ENCODE assay signal across 8 cellular contexts in the genomic region with DNA sequence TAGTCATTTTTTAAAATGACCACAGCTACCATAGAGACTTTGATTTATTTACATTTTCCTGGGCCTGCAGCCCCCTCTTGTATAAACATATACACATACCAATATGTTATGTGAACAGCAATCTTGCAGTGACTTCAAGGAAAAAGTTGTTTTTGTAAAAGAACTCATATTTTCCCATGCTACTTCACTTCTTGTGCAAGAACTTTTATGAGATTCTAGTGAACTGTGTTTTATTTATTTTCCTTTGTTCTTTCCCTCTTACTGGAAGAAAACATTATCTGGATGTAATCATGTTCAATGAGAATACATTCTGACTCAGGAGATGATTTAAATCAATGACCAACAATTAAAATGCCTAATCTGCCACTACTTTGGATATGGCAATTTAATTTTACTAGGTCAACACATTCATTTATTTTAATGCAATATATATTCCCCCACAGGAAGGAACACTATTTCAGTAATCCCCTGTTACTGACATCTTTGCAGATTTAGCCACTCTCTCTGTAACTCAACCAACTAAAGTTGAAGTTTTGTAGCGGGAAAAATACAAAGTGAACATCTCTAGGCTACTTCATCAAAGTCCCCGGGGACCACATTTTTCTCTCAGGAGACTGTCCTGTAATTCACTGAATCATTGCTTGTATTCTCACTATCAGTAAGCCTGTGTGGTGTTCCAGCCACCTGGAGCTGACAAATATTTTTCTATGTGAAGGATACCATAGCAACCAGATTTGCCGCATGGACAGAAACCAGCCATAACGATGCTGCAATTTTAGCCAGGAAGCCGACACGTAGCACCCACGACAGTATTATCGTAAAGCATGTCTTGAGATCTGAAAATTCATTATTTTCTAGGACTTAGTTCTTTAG.
DNase-seq lines count a peak whose midpoint lies in the region; ATAC-seq and TF ChIP-seq lines count a peak whose summit lies in the region.

No MANE protein-coding gene starts in this region.

- H3K27me3 ChIP-seq in AG04450 (ENCODE audit: control insufficient read depth, insufficient read depth, low read length) (no peaks in the 10 kb centered on the region), neural cell (ENCODE audit: insufficient read depth, low read depth, low read length) (no peaks in the 10 kb centered on the region)
- H3K27me3 ChIP-seq in naive thymus-derived CD4-positive, alpha-beta T cell (ENCODE audit: control insufficient read depth in 2 of 2, insufficient read depth in 2 of 2, low read length in 2 of 2), result no peaks in the 10 kb centered on the region

- H3K4me1 Mint-ChIP-seq in brain, result peaks cover 62% of the 10 kb centered on the region
- peaks cover 0 to 37% (median 7%) of the 10 kb centered on the region in 7 donors for H3K4me1 Mint-ChIP-seq in naive thymus-derived CD4-positive, alpha-beta T cell

- CTCF ChIA-PET in AG04450 (lab: Charles Lee), result no interaction called here
- CTCF ChIA-PET in naive thymus-derived CD4-positive, alpha-beta T cell (lab: Charles Lee), result no interaction called here

- H3K27ac Mint-ChIP-seq in brain, result peak overlapping the region; percentile 30 to 91 (median 59)
- H3K27ac Mint-ChIP-seq in naive thymus-derived CD4-positive, alpha-beta T cell, result no peak overlapping the region

- H3K4me2 ChIP-seq in neural cell (ENCODE audit: low read length), result no peak overlapping the region

- H3K27me3 Mint-ChIP-seq in brain, result no peaks in the 10 kb centered on the region
- peaks cover 0 to 4% (median 0%) of the 10 kb centered on the region in 5 donors for H3K27me3 Mint-ChIP-seq in naive thymus-derived CD4-positive, alpha-beta T cell

- TF ChIP-seq EP300 in neural cell (conservative IDR thresholded peaks at IDR 0.05; ENCODE audit: poor library complexity, severe bottlenecking), result no peak

- no peak overlapping the region for H2AFZ ChIP-seq in neural cell (ENCODE audit: low read depth, low read length)

- TF ChIP-seq RAD21 in neural cell (conservative IDR thresholded peaks at IDR 0.05), result no peak

- no peak overlapping the region for H3K9ac ChIP-seq in neural cell (ENCODE audit: low read length)

- H3K27ac ChIP-seq in AG04450 (ENCODE audit: low read depth, low read length), result peak overlapping the region; percentile 90
- H3K27ac ChIP-seq in neural cell (ENCODE audit: low read length), result no peak overlapping the region
- no peak overlapping the region for H3K27ac ChIP-seq in naive thymus-derived CD4-positive, alpha-beta T cell (ENCODE audit: low read depth, low read length)

- DNase-seq in AG04450 (ENCODE audit: low read depth, low spot score), result peak; percentile 79
- no peak for DNase-seq in naive thymus-derived CD4-positive, alpha-beta T cell
- DNase-seq in activated CD4-positive, CD25-positive, alpha-beta regulatory T cell treated with anti-CD3 and anti-CD28 coated beads, Interleukin-2, amount 50 U/mL, for 72 hours, result no peak
- no peak for DNase-seq in iPS-NIHi11 (ENCODE audit: low spot score)

- H3K9me2 ChIP-seq in neural cell (ENCODE audit: insufficient read depth, low read length), result no peaks in the 10 kb centered on the region

- H3K9me3 ChIP-seq in AG04450 (ENCODE audit: control insufficient read depth, insufficient read depth, low read length) (no peaks in the 10 kb centered on the region), neural cell (ENCODE audit: low read length) (no peaks in the 10 kb centered on the region)
- no peaks in the 10 kb centered on the region for H3K9me3 ChIP-seq in naive thymus-derived CD4-positive, alpha-beta T cell (ENCODE audit: control insufficient read depth in 2 of 3, low read length in 3 of 3)

- H3F3A ChIP-seq in neural cell (ENCODE audit: insufficient read depth, low read length, poor library complexity, severe bottlenecking), result no peaks in the 10 kb centered on the region

- H3K36me3 ChIP-seq in neural cell (ENCODE audit: insufficient read depth, low read length), result no peaks in the 10 kb centered on the region
- H3K36me3 ChIP-seq in naive thymus-derived CD4-positive, alpha-beta T cell (ENCODE audit: control insufficient read depth in 2 of 3, insufficient read depth in 3 of 3, low read length in 3 of 3), result no peaks in the 10 kb centered on the region

- POLR2A ChIA-PET in AG04450 (lab: Yijun Ruan, JAX), result interaction anchor here (0.7 to 1.1 kb wide), 2 partner anchors 19 kb away, joined by 3 to 4 read pairs; no protein-coding TSS in a partner anchor
- POLR2A ChIA-PET in naive thymus-derived CD4-positive, alpha-beta T cell (lab: Charles Lee), result no interaction called here

- TF ChIP-seq CTCF in AG04450 (IDR thresholded peaks at IDR 0.05; ENCODE audit: low read depth, low read length), result no peak
- no peak for TF ChIP-seq CTCF in brain (conservative IDR thresholded peaks at IDR 0.05)
- no peak for TF ChIP-seq CTCF in neural cell (IDR thresholded peaks at IDR 0.05; ENCODE audit: poor library complexity, severe bottlenecking)

- H4K20me1 ChIP-seq in neural cell (ENCODE audit: insufficient read depth), result no peaks in the 10 kb centered on the region

- peak; percentile 84 for ATAC-seq in GM19372 (IDR thresholded peaks at IDR 0.05; ENCODE audit: low read depth, unreplicated experiment)
- ATAC-seq in HG03280 (IDR thresholded peaks at IDR 0.05; ENCODE audit: unreplicated experiment), result peak; percentile 92
- no peak for ATAC-seq in naive thymus-derived CD4-positive, alpha-beta T cell

- H3K4me3 Mint-ChIP-seq in brain, result peak overlapping the region in 2 of 5 experiments; percentile 13 to 22
- no peak overlapping the region for H3K4me3 Mint-ChIP-seq in naive thymus-derived CD4-positive, alpha-beta T cell

- no peaks in the 10 kb centered on the region for H3K36me3 Mint-ChIP-seq in brain
- H3K36me3 Mint-ChIP-seq in naive thymus-derived CD4-positive, alpha-beta T cell, result no peaks in the 10 kb centered on the region

- intact Hi-C loops in naive thymus-derived CD4-positive, alpha-beta T cell (cut with micrococcal nuclease), result no loop called here

- H3K4me3 ChIP-seq in AG04450 (ENCODE audit: low read depth, low read length) (peak overlapping the region; percentile 1; the same call in 1 of the 2 replicates), neural cell (ENCODE audit: low read length) (no peak overlapping the region)
- no peak overlapping the region for H3K4me3 ChIP-seq in naive thymus-derived CD4-positive, alpha-beta T cell (ENCODE audit: low read length)

- no peaks in the 10 kb centered on the region for H3K4me1 ChIP-seq in naive thymus-derived CD4-positive, alpha-beta T cell (ENCODE audit: control insufficient read depth in 2 of 2, insufficient read depth in 2 of 2, low read length in 2 of 2)

- H3K9me3 Mint-ChIP-seq in brain, result no peaks in the 10 kb centered on the region
- H3K9me3 Mint-ChIP-seq in naive thymus-derived CD4-positive, alpha-beta T cell, result peaks cover 0 to 1% (median 0%) of the 10 kb centered on the region in 11 donors

- H3K79me2 ChIP-seq in neural cell (replicated peaks; ENCODE audit: insufficient read depth, low read length), result no peaks in the 10 kb centered on the region

TF ChIP-seq in neural cell, 6 proteins besides CTCF, POLR2A, EP300 and RAD21:
- no peak for TF ChIP-seq MXI1 (conservative IDR thresholded peaks at IDR 0.05; ENCODE audit: poor library complexity, severe bottlenecking)
- TF ChIP-seq POLR2AphosphoS5 (IDR thresholded peaks at IDR 0.05), result peak; percentile 20

Comparison
In these comparisons a context has a peak if more than half of its experiments do, and no peak if none do; other contexts are left out.
1. H3K27ac Mint-ChIP-seq: peak in brain (5 of 5); none in naive thymus-derived CD4-positive, alpha-beta T cell (0 of 9).